In genomic region chr7:1289681-1290261, GRCh38 we compare ENCODE assay signal across 9 cellular contexts. TPM values are rescaled to one million over a fixed set of nuclear protein-coding genes. Genes with fewer than 3 reads are reported as not detected.
DNase-seq lines count a peak whose midpoint lies in the region; ATAC-seq and TF ChIP-seq lines count a peak whose summit lies in the region.
"Had no signal": no experiment of that assay in that cellular context is flagged by ENCODE, and none has a peak within 500 bp of the region (broad histone marks: within the 10 kb centered on the region; RNA-seq: fewer than 3 reads in every experiment).

No MANE protein-coding gene starts in this region.

- H3K4me2 ChIP-seq in skeletal muscle satellite cell (ENCODE audit: low read length) = peak overlapping the region; percentile 88

- no peak for DNase-seq in HFF-Myc (ENCODE audit: extremely low read depth, low read depth)
- DNase-seq in activated CD8-positive, alpha-beta T cell treated with anti-CD3 and anti-CD28 coated beads, Interleukin-2, amount 10 ng/mL, durations not matched to agents 7 days and 5 days = no peak
- peak in 1 of 3 donors; percentile 44 for DNase-seq in right cardiac atrium
- no peak for DNase-seq in DMS53 treated with DMSO at 0.1 percent for 48 hours (lab: John Stamatoyannopoulos, UW; ENCODE audit: unreplicated experiment)
- DNase-seq in stimulated activated naive CD4-positive, alpha-beta T cell treated with Interleukin-2 at 50 U/mL for 16 hours (lab: John Stamatoyannopoulos, UW) = no peak
- DNase-seq: NCI-H2029 had no signal

- no peak for TF ChIP-seq CTCF in HFF-Myc (IDR thresholded peaks at IDR 0.05; ENCODE audit: low read depth, low read length, missing control alignments)

- POLR2A ChIA-PET in activated CD8-positive, alpha-beta T cell treated with anti-CD3 and anti-CD28 coated beads, Interleukin-2, amount 10 ng/mL, durations not matched to agents 7 days and 5 days (lab: Charles Lee) = no interaction called here

- WGBS in right cardiac atrium = 9% methylated on average over 39 of the region's 39 CpGs

- H3K9me3 Mint-ChIP-seq in activated CD8-positive, alpha-beta T cell treated with anti-CD3 and anti-CD28 coated beads, Interleukin-2, amount 10 ng/mL, durations not matched to agents 7 days and 5 days (ENCODE audit: insufficient read depth) = no peaks in the 10 kb centered on the region

- H3K4me3 Mint-ChIP-seq in activated CD8-positive, alpha-beta T cell treated with anti-CD3 and anti-CD28 coated beads, Interleukin-2, amount 10 ng/mL, durations not matched to agents 7 days and 5 days = peak overlapping the region; percentile 43

- peaks cover 16% of the 10 kb centered on the region for H3K27me3 Mint-ChIP-seq in activated CD8-positive, alpha-beta T cell treated with anti-CD3 and anti-CD28 coated beads, Interleukin-2, amount 10 ng/mL, durations not matched to agents 7 days and 5 days (ENCODE audit: low read depth)

- no peak overlapping the region for H3K27ac Mint-ChIP-seq in activated CD8-positive, alpha-beta T cell treated with anti-CD3 and anti-CD28 coated beads, Interleukin-2, amount 10 ng/mL, durations not matched to agents 7 days and 5 days

- peaks cover 13% of the 10 kb centered on the region for H3K4me1 Mint-ChIP-seq in activated CD8-positive, alpha-beta T cell treated with anti-CD3 and anti-CD28 coated beads, Interleukin-2, amount 10 ng/mL, durations not matched to agents 7 days and 5 days (ENCODE audit: low read depth)

- H3K36me3 ChIP-seq in skeletal muscle satellite cell (ENCODE audit: insufficient read depth, low read length) = no peaks in the 10 kb centered on the region

- intact Hi-C loops in right cardiac atrium (cut with DNase I) = no loop called here

- peak overlapping the region; percentile 52 for H3K9ac ChIP-seq in skeletal muscle satellite cell (ENCODE audit: low read depth, low read length)

- H3K36me3 Mint-ChIP-seq in activated CD8-positive, alpha-beta T cell treated with anti-CD3 and anti-CD28 coated beads, Interleukin-2, amount 10 ng/mL, durations not matched to agents 7 days and 5 days (ENCODE audit: low read depth) = no peaks in the 10 kb centered on the region

- H3K9me3 ChIP-seq in right cardiac atrium (ENCODE audit: control insufficient read depth, low read length) = no peaks in the 10 kb centered on the region
- no peaks in the 10 kb centered on the region for H3K9me3 ChIP-seq in skeletal muscle satellite cell (replicated peaks; ENCODE audit: low read length)

- H3K4me3 ChIP-seq in HFF-Myc (replicated peaks; ENCODE audit: low read depth, low read length) (peak overlapping the region; percentile 11; the same call in 1 of the 2 replicates), right cardiac atrium (ENCODE audit: low read length) (peak overlapping the region; percentile 41), skeletal muscle satellite cell (ENCODE audit: low read length) (peak overlapping the region; percentile 68)

- no peak overlapping the region for H3K27ac ChIP-seq in right cardiac atrium (ENCODE audit: low read length)

- ATAC-seq in activated CD8-positive, alpha-beta T cell treated with anti-CD3 and anti-CD28 coated beads, Interleukin-2, amount 10 ng/mL, durations not matched to agents 7 days and 5 days = no peak
- ATAC-seq in right cardiac atrium (no peak), GM21381 (IDR thresholded peaks at IDR 0.05; ENCODE audit: unreplicated experiment) (no peak)

- no peaks in the 10 kb centered on the region for H3K4me1 ChIP-seq in right cardiac atrium (ENCODE audit: control insufficient read depth, insufficient read depth, low read length)
- H3K4me1 ChIP-seq in skeletal muscle satellite cell (ENCODE audit: control insufficient read depth, insufficient read depth, low read length) = peaks cover 5% of the 10 kb centered on the region

- H3K27me3 ChIP-seq in right cardiac atrium (ENCODE audit: control insufficient read depth, insufficient read depth) (no peaks in the 10 kb centered on the region), skeletal muscle satellite cell (ENCODE audit: control insufficient read depth, insufficient read depth, low read length) (peaks cover 35% of the 10 kb centered on the region)

- CTCF ChIA-PET in activated CD8-positive, alpha-beta T cell treated with anti-CD3 and anti-CD28 coated beads, Interleukin-2, amount 10 ng/mL, durations not matched to agents 7 days and 5 days (lab: Charles Lee) = no interaction called here

RNA-seq across cellular contexts. Expression of gene UNCX, which starts 57.1 kb away (rescaled TPM):
- not detected for total RNA-seq in activated CD8-positive, alpha-beta T cell treated with anti-CD3 and anti-CD28 coated beads, Interleukin-2, amount 10 ng/mL, durations not matched to agents 7 days and 5 days
- not detected for total RNA-seq in right cardiac atrium
- polyA plus RNA-seq in right cardiac atrium = not detected
- not detected in 2 replicates for total RNA-seq in skeletal muscle satellite cell (2012; rRNA removed)
- total RNA-seq: renal cortical epithelial cell had no signal

Comparison
In these comparisons a context has a peak if more than half of its experiments do, and no peak if none do; other contexts are left out.
1. H3K4me3 ChIP-seq: peak in every context shown above with its lines; median percentile 68 in skeletal muscle satellite cell; 41 in right cardiac atrium; 11 in HFF-Myc.